8 cellular contexts compared by ENCODE assay signal in the genomic region with DNA sequence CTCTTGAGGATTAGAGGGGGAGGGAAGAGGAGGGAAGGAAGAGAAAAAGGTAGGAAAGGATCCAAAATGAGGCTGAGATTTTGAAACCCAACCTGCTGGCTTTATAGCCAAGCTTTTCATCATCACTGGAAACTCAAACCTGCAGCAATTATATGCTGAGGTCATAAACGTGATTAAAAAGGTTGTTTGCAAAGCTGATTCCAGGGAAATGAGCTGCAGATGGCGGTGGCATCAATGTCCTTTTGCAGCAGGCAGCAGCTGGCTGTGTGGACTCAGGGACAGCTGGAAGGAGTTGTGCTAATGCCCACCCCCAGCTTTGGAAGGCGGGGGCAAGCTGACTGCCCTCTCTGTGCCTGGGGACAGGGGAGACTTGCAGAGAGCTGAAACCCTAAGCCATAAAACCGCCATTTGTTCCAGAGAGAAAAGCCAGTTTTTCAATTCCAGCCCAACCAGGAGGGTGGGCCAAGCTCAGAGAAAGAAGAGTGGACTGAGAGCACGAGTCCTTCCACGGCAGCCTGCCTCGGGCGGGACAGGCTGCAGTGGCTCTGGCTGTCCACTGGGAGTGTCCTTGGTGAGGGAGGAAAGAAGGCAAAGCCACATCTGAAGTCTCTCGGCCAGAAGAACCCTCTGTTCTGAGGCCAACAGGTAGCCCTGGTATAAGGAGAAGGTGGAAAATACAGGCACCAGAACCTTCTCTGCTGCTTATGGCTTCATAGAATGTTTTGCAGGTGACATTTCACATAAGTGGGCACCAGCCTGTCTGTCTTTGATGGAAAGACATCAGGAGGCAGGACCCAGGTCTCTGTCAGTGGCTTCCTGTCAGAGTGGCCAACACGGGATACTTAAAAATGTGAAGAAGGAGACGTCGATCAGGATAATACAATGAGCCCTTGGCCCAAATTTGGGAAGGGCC.
DNase-seq lines count a peak whose midpoint lies in the region; ATAC-seq, FAIRE-seq and TF ChIP-seq lines count a peak whose summit lies in the region.

No MANE protein-coding gene starts in this region.

- H3K27ac ChIP-seq in ascending aorta (no peak overlapping the region), upper lobe of right lung (no peak overlapping the region)

- peak; percentile 65 for FAIRE-seq in islet of Langerhans (lab: Jason Lieb, UNC)
- no peak for FAIRE-seq in GM12892 (lab: Jason Lieb, UNC)

- H3K9me3 ChIP-seq in ascending aorta (no peaks in the 10 kb centered on the region), upper lobe of right lung (no peaks in the 10 kb centered on the region)

- H3K36me3 ChIP-seq in ascending aorta (no peaks in the 10 kb centered on the region), upper lobe of right lung (no peaks in the 10 kb centered on the region)

- TF ChIP-seq CTCF in ascending aorta (IDR thresholded peaks at IDR 0.05) (peak; percentile 14 to 52 (median 43)), upper lobe of right lung (IDR thresholded peaks at IDR 0.05) (peak; percentile 66)

- peak; percentile 55 for ATAC-seq in upper lobe of right lung
- ATAC-seq in GM18502 (IDR thresholded peaks at IDR 0.05; ENCODE audit: poor library complexity, unreplicated experiment), result no peak

- H3K4me3 ChIP-seq in ascending aorta, result no peak overlapping the region
- H3K4me3 ChIP-seq in upper lobe of right lung, result no peak overlapping the region

- intact Hi-C loops in ascending aorta (cut with DNase I) (loop anchor here (10.0 kb wide), 1 partner anchor 390 kb away; no protein-coding TSS in a partner anchor), upper lobe of right lung (cut with DNase I) (no loop called here)

- H3K4me1 ChIP-seq in ascending aorta, result no peaks in the 10 kb centered on the region
- no peaks in the 10 kb centered on the region for H3K4me1 ChIP-seq in upper lobe of right lung

- DNase-seq in Daoy (ENCODE audit: low read depth), result peak; percentile 54
- peak; percentile 90 for DNase-seq in NCI-H2029 (lab: John Stamatoyannopoulos, UW)
- DNase-seq in ascending aorta (ENCODE audit: low spot score in 2 of 2), result no peak
- DNase-seq in upper lobe of right lung, result no peak
- no peak for DNase-seq in GM12892 (ENCODE audit: insufficient read length)
- DNase-seq in central memory CD4-positive, alpha-beta T cell, result no peak

- H3K27me3 ChIP-seq in ascending aorta (no peaks in the 10 kb centered on the region), upper lobe of right lung (peaks cover 45% of the 10 kb centered on the region)

- TF ChIP-seq POLR2A in GM12892 (IDR thresholded peaks at IDR 0.05; ENCODE audit: low read depth, low read length), result no peak

Comparison
In these comparisons a context has a peak if more than half of its experiments do, and no peak if none do; other contexts are left out.
1. DNase-seq: peak in Daoy (single experiment) and NCI-H2029 (single experiment); none in ascending aorta (0 of 2), upper lobe of right lung (single experiment), GM12892 (single experiment) and central memory CD4-positive, alpha-beta T cell (single experiment).